ENCODE assay signal across 14 cellular contexts in the genomic region with DNA sequence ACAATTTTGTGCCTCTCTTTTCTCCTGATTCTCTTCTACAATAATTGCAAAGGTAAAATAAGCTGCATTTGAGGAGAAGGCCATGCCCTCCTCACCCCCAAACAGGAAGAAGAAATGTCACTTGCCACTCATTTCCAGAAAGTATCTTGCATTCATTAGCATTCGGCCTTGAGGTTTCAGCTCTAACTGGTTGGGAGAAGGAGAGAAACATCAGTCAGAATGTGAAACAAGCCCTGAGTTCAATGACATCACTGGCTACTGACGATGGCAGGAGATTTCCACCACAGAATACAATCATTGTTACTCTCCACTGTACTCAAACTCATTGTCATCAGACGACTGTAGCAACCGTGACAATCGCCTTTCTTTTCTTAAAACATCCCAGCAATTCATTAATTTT.
A peak's percentile ranks its signal among the peaks of the same experiment; 100 is the strongest.
DNase-seq lines count a peak whose midpoint lies in the region; ATAC-seq, FAIRE-seq and TF ChIP-seq lines count a peak whose summit lies in the region.
"Had no signal": no experiment of that assay in that cellular context is flagged by ENCODE, and none has a peak within 500 bp of the region (broad histone marks: within the 10 kb centered on the region; RNA-seq: fewer than 3 reads in every experiment).

No MANE protein-coding gene starts in this region.

- no peaks in the 10 kb centered on the region for H3K9me3 Mint-ChIP-seq in effector memory CD8-positive, alpha-beta T cell

- no peak for TF ChIP-seq POLR2A in GM12891 (IDR thresholded peaks at IDR 0.05; ENCODE audit: low read depth, low read length)

- H3K4me1 Mint-ChIP-seq in effector memory CD8-positive, alpha-beta T cell (ENCODE audit: low read depth in 2 of 2) = peaks cover 30 to 57% of the 10 kb centered on the region in 2 donors
- H3K4me1 Mint-ChIP-seq: memory B cell had no signal

- no peaks in the 10 kb centered on the region for H3K27me3 Mint-ChIP-seq in effector memory CD8-positive, alpha-beta T cell

- peak; percentile 69 for FAIRE-seq in GM12891 (lab: Jason Lieb, UNC)
- FAIRE-seq: D721Med had no signal

- peaks cover 63% of the 10 kb centered on the region for H3K36me3 Mint-ChIP-seq in effector memory CD8-positive, alpha-beta T cell (ENCODE audit: insufficient read depth)

- ATAC-seq in GM19395 (IDR thresholded peaks at IDR 0.05; ENCODE audit: unreplicated experiment) (peak; percentile 91), HG03175 (IDR thresholded peaks at IDR 0.05; ENCODE audit: unreplicated experiment) (peak; percentile 88)
- ATAC-seq in effector memory CD8-positive, alpha-beta T cell (replicated peaks) = peak; percentile 83

- H3K27ac Mint-ChIP-seq in effector memory CD8-positive, alpha-beta T cell = peak overlapping the region; percentile 79 to 86
- H3K27ac Mint-ChIP-seq: memory B cell had no signal

- H3K4me3 Mint-ChIP-seq in effector memory CD8-positive, alpha-beta T cell = peak overlapping the region in 1 of 2 donors; percentile 36
- H3K4me3 Mint-ChIP-seq: memory B cell had no signal

- DNase-seq in GM12891 (ENCODE audit: insufficient read length, low spot score) (no peak), HPDE6-E6E7 (ENCODE audit: extremely low spot score) (no peak), RKO (ENCODE audit: low spot score) (no peak), NCI-H1105 treated with DMSO at 0.1 percent for 48 hours (lab: John Stamatoyannopoulos, UW) (no peak), NCI-H2081 (lab: John Stamatoyannopoulos, UW) (no peak)
- no peak for DNase-seq in effector memory CD8-positive, alpha-beta T cell
- DNase-seq: activated effector memory CD4-positive, alpha-beta T cell treated with Interleukin-2 at 50 U/mL for 16 hours; HCEC 1CT; MG63; SHP77 treated with DMSO at 0.1 percent for 48 hours had no signal

TF ChIP-seq in GM12891, 5 proteins besides CTCF, POLR2A, EP300 and RAD21:
- no peak for TF ChIP-seq TAF1 (IDR thresholded peaks at IDR 0.05; ENCODE audit: low read depth, low read length)
- peak; percentile 86 for TF ChIP-seq POU2F2 (IDR thresholded peaks at IDR 0.05; ENCODE audit: low read depth, low read length)
